15 cellular contexts compared by ENCODE assay signal in genomic region chr5:172896465-172896864, GRCh38.
A peak's percentile ranks its signal among the peaks of the same experiment; 100 is the strongest.
DNase-seq lines count a peak whose midpoint lies in the region; ATAC-seq and TF ChIP-seq lines count a peak whose summit lies in the region.
"Had no signal": no experiment of that assay in that cellular context is flagged by ENCODE, and none has a peak within 500 bp of the region (broad histone marks: within the 10 kb centered on the region; RNA-seq: fewer than 3 reads in every experiment).

No MANE protein-coding gene starts in this region.

- H3K4me2 ChIP-seq in mammary epithelial cell (ENCODE audit: insufficient read depth, low read depth, low read length) (no peak overlapping the region), fibroblast of lung (ENCODE audit: extremely low read depth, insufficient read depth, low read length) (no peak overlapping the region)

- H4K20me1 ChIP-seq in mammary epithelial cell (ENCODE audit: insufficient read depth, low read length) (no peaks in the 10 kb centered on the region), fibroblast of lung (ENCODE audit: control insufficient read depth, extremely low read depth, insufficient read depth, low read length) (no peaks in the 10 kb centered on the region)

- no peak for TF ChIP-seq POLR2A in ovary (IDR thresholded peaks at IDR 0.05)

- intact Hi-C loops in MCF 10A (cut with micrococcal nuclease), result no loop called here
- intact Hi-C loops in mammary epithelial cell (cut with micrococcal nuclease), result no loop called here
- intact Hi-C loops in ovary (cut with DNase I), result no loop called here

- POLR2A ChIA-PET in MCF 10A (lab: Yijun Ruan, JAX), result interaction anchor here (1.0 to 13.3 kb wide), 8 partner anchors 9 to 125 kb away, joined by 3 to 910 read pairs (median 32); partner anchors contain the start of gene DUSP1

- H3K9ac ChIP-seq in mammary epithelial cell (ENCODE audit: insufficient read depth, low read length) (no peak overlapping the region), fibroblast of lung (ENCODE audit: insufficient read depth, low read length) (peak overlapping the region; percentile 64)

- H2AFZ ChIP-seq in mammary epithelial cell (ENCODE audit: low read depth, low read length), result no peak overlapping the region
- H2AFZ ChIP-seq in fibroblast of lung (ENCODE audit: low read length), result no peak overlapping the region

- BruUV-seq in MCF 10A (replicated peaks; lab: Mats Ljungman, UMichigan) (no TSS peak), mammary epithelial cell (replicated peaks; lab: Mats Ljungman, UMichigan) (no TSS peak)

- DNase-seq in MCF 10A (ENCODE audit: unreplicated experiment), result peak; percentile 62
- DNase-seq in mammary epithelial cell, result no peak
- DNase-seq in fibroblast of lung (ENCODE audit: low read depth in 2 of 2), result no peak
- DNase-seq in ovary, result peak in 1 of 5 donors; percentile 49
- DNase-seq in cerebellar cortex (ENCODE audit: low spot score), result no peak
- no peak for DNase-seq in Ammon's horn (ENCODE audit: low spot score)
- DNase-seq: activated CD8-positive, alpha-beta T cell treated with anti-CD3 and anti-CD28 coated beads for 36 hours; activated naive CD4-positive, alpha-beta T cell; DND-41; effector CD8-positive, alpha-beta T cell; hypothalamus; Kasumi-1; stimulated activated CD4-positive, alpha-beta T cell treated with anti-CD3 and anti-CD28 coated beads, Interleukin-15, amount 100 ng/mL, for 24 hours had no signal

- ATAC-seq in HG03196 (IDR thresholded peaks at IDR 0.05; ENCODE audit: unreplicated experiment), result no peak
- ATAC-seq: activated CD8-positive, alpha-beta T cell treated with anti-CD3 and anti-CD28 coated beads for 36 hours had no signal

- H3K36me3 ChIP-seq in mammary epithelial cell (ENCODE audit: insufficient read depth, low read length) (peaks cover 3% of the 10 kb centered on the region), fibroblast of lung (ENCODE audit: control insufficient read depth, insufficient read depth, low read length) (peaks cover 8% of the 10 kb centered on the region), ovary (no peaks in the 10 kb centered on the region), urinary bladder (ENCODE audit: insufficient read depth) (no peaks in the 10 kb centered on the region)

- H3K4me1 Mint-ChIP-seq in MCF 10A (ENCODE audit: insufficient read depth, unreplicated experiment), result peaks cover 63% of the 10 kb centered on the region

- H3K4me3 ChIP-seq in mammary epithelial cell (replicated peaks in 1 of 3; ENCODE audit: insufficient read depth in 1 of 3, low read depth in 2 of 3, low read length in 3 of 3) (no peak overlapping the region), fibroblast of lung (replicated peaks in 1 of 4; ENCODE audit: control extremely low read depth in 1 of 4, insufficient read depth in 1 of 4, low read depth in 3 of 4, low read length in 4 of 4) (no peak overlapping the region), ovary (no peak overlapping the region), urinary bladder (ENCODE audit: low read depth, low read length) (no peak overlapping the region)

- TF ChIP-seq EP300 in ovary (IDR thresholded peaks at IDR 0.05), result no peak

- 89% methylated on average over 6 of the region's 7 CpGs for WGBS in mammary epithelial cell (ENCODE audit: low coverage, missing lambda C conversion rate)
- WGBS in ovary, 3 donors, result 73 to 87% (median 81%) methylated on average over 7 of the region's 7 CpGs
- WGBS in urinary bladder, result 79% methylated on average over 7 of the region's 7 CpGs

- no peaks in the 10 kb centered on the region for H3K9me3 ChIP-seq in mammary epithelial cell (replicated peaks; ENCODE audit: insufficient read depth, low read length)
- no peaks in the 10 kb centered on the region for H3K9me3 ChIP-seq in fibroblast of lung (ENCODE audit: control insufficient read depth, insufficient read depth, low read depth, low read length)
- no peaks in the 10 kb centered on the region for H3K9me3 ChIP-seq in ovary

- H3K27me3 ChIP-seq in mammary epithelial cell (ENCODE audit: insufficient read depth, low read length), result no peaks in the 10 kb centered on the region
- H3K27me3 ChIP-seq in fibroblast of lung (ENCODE audit: control insufficient read depth, insufficient read depth, low read length), result no peaks in the 10 kb centered on the region
- no peaks in the 10 kb centered on the region for H3K27me3 ChIP-seq in ovary

- H3K79me2 ChIP-seq in mammary epithelial cell (ENCODE audit: insufficient read depth, low read length) (no peaks in the 10 kb centered on the region), fibroblast of lung (ENCODE audit: control insufficient read depth, insufficient read depth, low read length) (peaks cover 4% of the 10 kb centered on the region)

- dilution Hi-C loops in mammary epithelial cell (cut with HindIII; ENCODE audit: low sequenced_read_pairs), result loop anchor here (5.0 kb wide), 1 partner anchor 39 kb away; no protein-coding TSS in a partner anchor

- H3K4me3 Mint-ChIP-seq in MCF 10A (ENCODE audit: unreplicated experiment), result peak overlapping the region; percentile 25
- H3K4me3 Mint-ChIP-seq: activated CD8-positive, alpha-beta T cell treated with anti-CD3 and anti-CD28 coated beads for 36 hours had no signal

- peaks cover 80% of the 10 kb centered on the region for H3K36me3 Mint-ChIP-seq in MCF 10A (ENCODE audit: insufficient read depth, unreplicated experiment)

- CTCF ChIA-PET in MCF 10A (lab: Yijun Ruan, JAX) (interaction anchor here (1.1 to 1.5 kb wide), 2 partner anchors 10 to 36 kb away, joined by 3 to 4 read pairs; no protein-coding TSS in a partner anchor), mammary epithelial cell (lab: Charles Lee; ENCODE audit: low non-redundant PET) (no interaction called here)

- H3K4me1 ChIP-seq in mammary epithelial cell (ENCODE audit: insufficient read depth, low read length) (peaks cover 3% of the 10 kb centered on the region), fibroblast of lung (ENCODE audit: control insufficient read depth, extremely low read depth, insufficient read depth, low read length) (peaks cover 33% of the 10 kb centered on the region), ovary (ENCODE audit: insufficient read depth) (peaks cover 25% of the 10 kb centered on the region), urinary bladder (ENCODE audit: insufficient read depth) (no peaks in the 10 kb centered on the region)

- TF ChIP-seq CTCF in MCF 10A (IDR thresholded peaks at IDR 0.05; ENCODE audit: unreplicated experiment) (no peak), mammary epithelial cell (conservative IDR thresholded peaks at IDR 0.05 in 1 of 2, IDR thresholded peaks at IDR 0.05 in 1 of 2; ENCODE audit: extremely low read depth in 1 of 2, insufficient read depth in 1 of 2, low read depth in 1 of 2, low read length in 2 of 2) (no peak), fibroblast of lung (conservative IDR thresholded peaks at IDR 0.05 in 1 of 2, IDR thresholded peaks at IDR 0.05 in 1 of 2; ENCODE audit: low read depth in 1 of 2, low read length in 2 of 2) (no peak), ovary (IDR thresholded peaks at IDR 0.05) (no peak)

- H3K9me3 Mint-ChIP-seq in MCF 10A (ENCODE audit: unreplicated experiment), result no peaks in the 10 kb centered on the region
- H3K9me3 Mint-ChIP-seq: activated CD8-positive, alpha-beta T cell treated with anti-CD3 and anti-CD28 coated beads for 36 hours had no signal

- no peaks in the 10 kb centered on the region for H3K27me3 Mint-ChIP-seq in MCF 10A (ENCODE audit: insufficient read depth, unreplicated experiment)
- H3K27me3 Mint-ChIP-seq: activated CD8-positive, alpha-beta T cell treated with anti-CD3 and anti-CD28 coated beads for 36 hours had no signal

- in situ Hi-C loops in mammary epithelial cell (cut with MboI; ENCODE audit: low sequenced_read_pairs in 2 of 2), result no loop called here

- H3K27ac ChIP-seq in mammary epithelial cell (ENCODE audit: insufficient read depth, low read depth, low read length), result no peak overlapping the region
- H3K27ac ChIP-seq in fibroblast of lung (ENCODE audit: insufficient read depth, low read length), result peak overlapping the region; percentile 98
- H3K27ac ChIP-seq in ovary, result peak overlapping the region; percentile 38 to 86
- H3K27ac ChIP-seq in urinary bladder (ENCODE audit: low read depth), result peak overlapping the region; percentile 77

- H3K27ac Mint-ChIP-seq in MCF 10A (ENCODE audit: low read depth, unreplicated experiment), result peak overlapping the region; percentile 98
- H3K27ac Mint-ChIP-seq: activated CD8-positive, alpha-beta T cell treated with anti-CD3 and anti-CD28 coated beads for 36 hours had no signal
